In genomic region chr1:225881081-225882007, GRCh38 we compare ENCODE assay signal across 8 cellular contexts. TPM values are rescaled to one million over a fixed set of nuclear protein-coding genes. Genes with fewer than 3 reads are reported as not detected.
A peak's percentile ranks its signal among the peaks of the same experiment; 100 is the strongest.
DNase-seq lines count a peak whose midpoint lies in the region; ATAC-seq lines count a peak whose summit lies in the region.

No MANE protein-coding gene starts in this region.

- ATAC-seq in HG02798 (IDR thresholded peaks at IDR 0.05; ENCODE audit: poor library complexity, unreplicated experiment) (peak; percentile 17), T-cell (replicated peaks in 1 of 4) (peak; percentile 31 to 62 (median 52)), left colon (peak; percentile 47)

- peaks cover 18% of the 10 kb centered on the region for H3K36me3 Mint-ChIP-seq in T-cell

- DNase-seq in DMS53 (lab: John Stamatoyannopoulos, UW), result peak; percentile 85
- DNase-seq in T-cell, result peak in 26 of 34 experiments; percentile 25 to 64 (median 40)
- peak; percentile 49 for DNase-seq in central memory CD4-positive, alpha-beta T cell
- DNase-seq in left colon, result peak; percentile 66 to 80
- DNase-seq in stimulated activated CD4-positive, alpha-beta T cell treated with anti-CD3 and anti-CD28 coated beads, Interleukin-2, amount 100 ng/mL, for 24 hours, result peak; percentile 46 to 60
- no peak for DNase-seq in DMS153 treated with DMSO at 0.1 percent for 48 hours (lab: John Stamatoyannopoulos, UW; ENCODE audit: unreplicated experiment)
- DNase-seq in NCI-H69 (lab: John Stamatoyannopoulos, UW), result no peak

- CTCF ChIA-PET in T-cell (lab: Charles Lee), result interaction anchor here (0.9 to 4.6 kb wide), 13 partner anchors 15 to 106 kb away, joined by 3 to 18 read pairs (median 4); partner anchors contain the start of genes PYCR2 (in 1 of the 2) and SRP9 (in 1 of the 2)

- POLR2A ChIA-PET in T-cell (lab: Charles Lee), result interaction anchor here (0.9 to 1.5 kb wide), 4 partner anchors 9 to 103 kb away, joined by 3 to 7 read pairs (median 4); partner anchors contain the start of gene PYCR2 (in 1 of the 2)

- no peaks in the 10 kb centered on the region for H3K27me3 Mint-ChIP-seq in T-cell

- no peaks in the 10 kb centered on the region for H3K9me3 Mint-ChIP-seq in T-cell

- H3K27ac Mint-ChIP-seq in T-cell, result peak overlapping the region; percentile 93

- peak overlapping the region; percentile 87 to 95 (median 91) for H3K4me3 Mint-ChIP-seq in T-cell

- intact Hi-C loops in left colon (cut with DNase I, micrococcal nuclease), result no loop called here

- peaks cover 55 to 58% (median 58%) of the 10 kb centered on the region in 3 donors for H3K4me1 Mint-ChIP-seq in T-cell

RNA-seq across cellular contexts. Expression of gene TMEM63A, which starts 0.8 kb away (rescaled TPM):
- total RNA-seq in T-cell (100 to 1,000 TPM; 332 to 473 (median 390) TPM), left colon (100 to 1,000 TPM; 108 to 196 TPM)

RNA-seq across cellular contexts. Expression of gene LEFTY1, which starts 7.6 kb away (rescaled TPM):
- total RNA-seq in T-cell (under 1 TPM; 0.23 to 0.63 (median 0.35) TPM), left colon (100 to 1,000 TPM; 106 to 385 TPM)

RNA-seq across cellular contexts. Expression of gene PYCR2, which starts 42.7 kb away (rescaled TPM):
- total RNA-seq in T-cell, result 100 to 1,000 TPM in 3 of 5 donors, 10 to 100 TPM in 2; 54.4 to 138 (median 126) TPM
- 10 to 100 TPM; 34.8 to 42.3 TPM for total RNA-seq in left colon

RNA-seq across cellular contexts. Expression of gene LEFTY2, which starts 59.7 kb away (rescaled TPM):
- under 1 TPM in 1 of 5 donors, not detected in 4; 0.16 TPM for total RNA-seq in T-cell
- total RNA-seq in left colon, result 10 to 100 TPM in 1 of 2 donors, under 1 TPM in 1; 0.36 to 74.3 TPM

Comparison
In these comparisons a context has a peak if more than half of its experiments do, and no peak if none do; other contexts are left out.
1. DNase-seq: peak in DMS53 (single experiment), T-cell (26 of 34), central memory CD4-positive, alpha-beta T cell (single experiment), left colon (2 of 2) and stimulated activated CD4-positive, alpha-beta T cell treated with anti-CD3 and anti-CD28 coated beads, Interleukin-2, amount 100 ng/mL, for 24 hours (2 of 2); none in DMS153 treated with DMSO at 0.1 percent for 48 hours (single experiment) and NCI-H69 (single experiment).
2. RNA of gene LEFTY1, which starts 7.6 kb away (total RNA-seq): 106 to 385 TPM in left colon; 0.23 to 0.63 TPM in T-cell; every median in the first group is over 10 times any median in the second.
3. Peak in every context shown above with its lines, with median percentiles within 50 percentile points of each other: ATAC-seq.